In the genomic region with DNA sequence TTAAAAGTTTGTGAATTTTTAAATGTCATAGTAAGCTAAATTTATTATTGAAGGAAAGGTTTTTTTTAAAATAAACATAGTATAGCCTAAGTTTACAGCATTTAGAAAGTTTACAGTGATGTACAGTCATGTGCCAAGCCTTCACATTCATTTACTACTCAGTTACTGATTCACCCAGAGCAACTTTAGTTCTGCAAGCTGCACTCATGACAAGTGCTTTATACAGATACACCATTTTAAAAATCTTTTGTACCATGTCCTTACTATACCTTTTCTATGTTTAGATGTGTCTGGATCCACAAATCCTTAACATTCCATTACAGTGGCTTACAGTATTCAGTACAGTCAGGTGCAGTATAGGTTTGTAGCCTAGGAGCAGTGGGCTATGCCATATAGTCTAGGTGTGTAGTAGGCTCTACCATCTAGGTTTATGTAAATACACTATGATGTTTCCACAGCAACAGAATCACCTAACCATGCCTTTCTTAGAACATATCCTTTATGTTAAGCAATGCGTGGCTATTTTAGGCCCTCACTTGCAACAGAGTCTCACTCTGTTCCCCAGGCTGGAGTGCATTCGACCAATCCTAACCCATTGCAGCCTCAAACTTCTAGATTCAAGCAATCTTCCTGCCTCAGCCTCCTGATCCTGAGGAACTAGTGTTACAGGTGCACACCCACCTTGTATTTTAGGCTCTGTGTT, we compare ENCODE assay signal across 21 cellular contexts.
DNase-seq lines count a peak whose midpoint lies in the region; ATAC-seq, FAIRE-seq and TF ChIP-seq lines count a peak whose summit lies in the region.
"Had no signal": no experiment of that assay in that cellular context is flagged by ENCODE, and none has a peak within 500 bp of the region (broad histone marks: within the 10 kb centered on the region; RNA-seq: fewer than 3 reads in every experiment).

No MANE protein-coding gene starts in this region.

- no peaks in the 10 kb centered on the region for H3K79me2 ChIP-seq in OCI-LY3 (ENCODE audit: low read length)
- H3K79me2 ChIP-seq: parathyroid adenoma had no signal

- H3K9ac ChIP-seq in OCI-LY3 (ENCODE audit: low read length) (no peak overlapping the region), kidney (ENCODE audit: low read length in 2 of 2) (no peak overlapping the region)
- H3K9ac ChIP-seq: KMS-11, parathyroid adenoma had no signal

- H3K36me3 ChIP-seq in breast epithelium (no peaks in the 10 kb centered on the region), OCI-LY3 (replicated peaks; ENCODE audit: low read depth, low read length) (no peaks in the 10 kb centered on the region), kidney (ENCODE audit: control insufficient read depth in 1 of 2, insufficient read depth in 2 of 2, low read length in 2 of 2) (no peaks in the 10 kb centered on the region), upper lobe of right lung (no peaks in the 10 kb centered on the region)
- H3K36me3 ChIP-seq: HAP-1 had no signal

- POLR2A ChIA-PET in MCF 10A (lab: Yijun Ruan, JAX), result interaction anchor here (1.0 kb wide), 1 partner anchor 312 kb away, joined by 4 read pairs; no protein-coding TSS in a partner anchor

- H3K27me3 Mint-ChIP-seq in MCF 10A (ENCODE audit: insufficient read depth, unreplicated experiment), result no peaks in the 10 kb centered on the region

- H3K27ac ChIP-seq in breast epithelium (no peak overlapping the region), OCI-LY3 (ENCODE audit: low read length) (no peak overlapping the region), kidney (ENCODE audit: low read depth in 2 of 2, low read length in 2 of 2) (peak overlapping the region in 1 of 2 donors; percentile 20), upper lobe of right lung (no peak overlapping the region)
- H3K27ac ChIP-seq: KMS-11, parathyroid adenoma, RWPE1 had no signal

- H3K4me3 ChIP-seq in breast epithelium, result no peak overlapping the region
- H3K4me3 ChIP-seq in OCI-LY3 (ENCODE audit: low read length), result no peak overlapping the region
- H3K4me3 ChIP-seq in kidney (ENCODE audit: low read length in 2 of 2), result no peak overlapping the region
- no peak overlapping the region for H3K4me3 ChIP-seq in upper lobe of right lung
- H3K4me3 ChIP-seq: HAP-1 had no signal

- ATAC-seq in upper lobe of right lung (peak; percentile 77), GM19455 (IDR thresholded peaks at IDR 0.05; ENCODE audit: unreplicated experiment) (no peak)
- ATAC-seq: activated CD4-positive, alpha-beta T cell treated with anti-CD3 and anti-CD28 coated beads for 36 hours had no signal

- no peak for TF ChIP-seq POLR2A in breast epithelium (IDR thresholded peaks at IDR 0.05)

- no TSS peak for BruUV-seq in MCF 10A (replicated peaks; lab: Mats Ljungman, UMichigan)

- no peaks in the 10 kb centered on the region for H3K4me1 Mint-ChIP-seq in MCF 10A (ENCODE audit: insufficient read depth, unreplicated experiment)
- H3K4me1 Mint-ChIP-seq: activated CD4-positive, alpha-beta T cell treated with anti-CD3 and anti-CD28 coated beads for 36 hours had no signal

- DNase-seq in MCF 10A (ENCODE audit: unreplicated experiment), result peak; percentile 4
- DNase-seq in breast epithelium (ENCODE audit: low spot score in 2 of 2), result no peak
- no peak for DNase-seq in kidney
- no peak for DNase-seq in upper lobe of right lung
- DNase-seq in EL, result no peak
- no peak for DNase-seq in GDM1 (lab: John Stamatoyannopoulos, UW)
- DNase-seq: activated CD4-positive, alpha-beta T cell treated with anti-CD3 and anti-CD28 coated beads for 36 hours; CD4-positive, alpha-beta T cell; DND-41; foreskin fibroblast; midbrain; NCI-H187 treated with DMSO at 0.1 percent for 48 hours; NCI-H69 had no signal

- peak; percentile 17 for FAIRE-seq in kidney (lab: Jason Lieb, UNC)
- FAIRE-seq: bronchial epithelial cell had no signal

- H4K20me1 ChIP-seq in OCI-LY3 (ENCODE audit: insufficient read depth, low read length), result no peaks in the 10 kb centered on the region

- intact Hi-C loops in MCF 10A (cut with micrococcal nuclease) (no loop called here), breast epithelium (cut with DNase I; ENCODE audit: low total_unique reads) (no loop called here), kidney (cut with DNase I) (no loop called here), upper lobe of right lung (cut with DNase I) (no loop called here)

- H3K9me3 ChIP-seq in breast epithelium (no peaks in the 10 kb centered on the region), OCI-LY3 (ENCODE audit: insufficient read depth, low read length) (no peaks in the 10 kb centered on the region), kidney (ENCODE audit: control insufficient read depth in 1 of 2, low read length in 2 of 2) (no peaks in the 10 kb centered on the region), upper lobe of right lung (no peaks in the 10 kb centered on the region)
- H3K9me3 ChIP-seq: HAP-1 had no signal

- TF ChIP-seq CTCF in MCF 10A (IDR thresholded peaks at IDR 0.05; ENCODE audit: unreplicated experiment) (no peak), breast epithelium (IDR thresholded peaks at IDR 0.05) (no peak), OCI-LY3 (IDR thresholded peaks at IDR 0.05; ENCODE audit: low read depth, low read length) (no peak), kidney (IDR thresholded peaks at IDR 0.05; ENCODE audit: borderline replicate concordance, extremely low read depth, insufficient read depth) (no peak), upper lobe of right lung (IDR thresholded peaks at IDR 0.05) (no peak)

- CTCF ChIA-PET in MCF 10A (lab: Yijun Ruan, JAX), result interaction anchor here (0.6 to 1.9 kb wide), 4 partner anchors 19 to 421 kb away, joined by 3 to 5 read pairs (median 4); no protein-coding TSS in a partner anchor

- no peaks in the 10 kb centered on the region for H3K4me1 ChIP-seq in breast epithelium
- H3K4me1 ChIP-seq in OCI-LY3 (ENCODE audit: low read length), result peaks cover 48% of the 10 kb centered on the region
- peaks cover 0 to 3% of the 10 kb centered on the region in 2 donors for H3K4me1 ChIP-seq in kidney (ENCODE audit: control insufficient read depth in 1 of 2, insufficient read depth in 1 of 2, low read depth in 1 of 2, low read length in 2 of 2)
- H3K4me1 ChIP-seq in upper lobe of right lung, result no peaks in the 10 kb centered on the region
- H3K4me1 ChIP-seq: parathyroid adenoma had no signal

- H3K36me3 Mint-ChIP-seq in MCF 10A (ENCODE audit: insufficient read depth, unreplicated experiment), result no peaks in the 10 kb centered on the region
- H3K36me3 Mint-ChIP-seq: activated naive CD8-positive, alpha-beta T cell had no signal

- H3K27ac Mint-ChIP-seq in MCF 10A (ENCODE audit: low read depth, unreplicated experiment), result no peak overlapping the region
- H3K27ac Mint-ChIP-seq: activated CD4-positive, alpha-beta T cell treated with anti-CD3 and anti-CD28 coated beads for 36 hours; activated naive CD8-positive, alpha-beta T cell; CD4-positive, alpha-beta T cell had no signal

- H2AFZ ChIP-seq in OCI-LY3 (ENCODE audit: low read depth, low read length), result no peak overlapping the region
- H2AFZ ChIP-seq: parathyroid adenoma had no signal

- no peaks in the 10 kb centered on the region for H3K9me3 Mint-ChIP-seq in MCF 10A (ENCODE audit: unreplicated experiment)
- H3K9me3 Mint-ChIP-seq: CD4-positive, alpha-beta T cell had no signal

- H3K4me2 ChIP-seq in OCI-LY3 (ENCODE audit: low read length), result peak overlapping the region; percentile 7; the same call in 1 of the 2 replicates
- H3K4me2 ChIP-seq: KMS-11 had no signal

- H3K27me3 ChIP-seq in breast epithelium, result peaks cover 0 to 4% of the 10 kb centered on the region in 2 donors
- peaks cover 5% of the 10 kb centered on the region; the same call in 1 of the 2 replicates for H3K27me3 ChIP-seq in OCI-LY3 (ENCODE audit: low read depth, low read length)
- no peaks in the 10 kb centered on the region for H3K27me3 ChIP-seq in upper lobe of right lung

- H3K4me3 Mint-ChIP-seq in MCF 10A (ENCODE audit: unreplicated experiment), result no peak overlapping the region
- H3K4me3 Mint-ChIP-seq: activated CD4-positive, alpha-beta T cell treated with anti-CD3 and anti-CD28 coated beads for 36 hours; activated naive CD8-positive, alpha-beta T cell; CD4-positive, alpha-beta T cell had no signal
